In the genomic region with DNA sequence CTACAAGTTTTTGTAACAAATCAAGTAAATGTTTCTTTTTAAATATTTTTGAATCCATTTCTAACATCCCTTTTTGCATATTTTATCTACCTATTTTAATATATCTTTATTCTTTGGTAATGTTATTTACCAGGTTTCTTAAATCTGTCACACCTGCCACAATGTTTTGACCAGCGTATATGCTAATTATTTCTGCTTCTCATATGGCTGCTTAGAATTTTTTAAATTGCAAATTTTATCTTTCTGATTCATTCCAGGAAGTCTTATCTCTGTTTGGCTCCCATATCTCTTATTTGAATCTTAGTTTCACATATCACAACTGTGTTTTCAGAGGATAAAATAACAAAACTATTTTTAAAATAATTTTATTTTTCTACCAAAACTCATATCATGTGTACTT, we compare ENCODE assay signal across 19 cellular contexts.
"Had no signal": no experiment of that assay in that cellular context is flagged by ENCODE, and none has a peak within 500 bp of the region (broad histone marks: within the 10 kb centered on the region; RNA-seq: fewer than 3 reads in every experiment).

No MANE protein-coding gene starts in this region.

- DNase-seq: activated CD4-positive, alpha-beta memory T cell treated with anti-CD3 and anti-CD28 coated beads, Interleukin-2, amount 10 ng/mL, durations not matched to agents 7 days and 5 days; activated CD4-positive, alpha-beta T cell treated with anti-CD3 and anti-CD28 coated beads for 1 hour; activated CD4-positive, alpha-beta T cell treated with anti-CD3 and anti-CD28 coated beads for 4 hours; activated CD4-positive, alpha-beta T cell treated with anti-CD3 and anti-CD28 coated beads, Interleukin-2, amount 10 ng/mL, durations not matched to agents 7 days and 5 days; activated CD4-positive, alpha-beta T cell treated with anti-CD3 and anti-CD28 coated beads, Interleukin-2, amount 50 U/mL, for 4 hours; activated CD8-positive, alpha-beta memory T cell treated with anti-CD3 and anti-CD28 coated beads for 24 hours; activated effector memory CD4-positive, alpha-beta T cell treated with Interleukin-2 at 50 U/mL for 16 hours; activated gamma-delta T cell treated with Interleukin-2 at 50 U/mL for 16 hours; activated naive CD4-positive, alpha-beta T cell treated with anti-CD3 and anti-CD28 coated beads, Interleukin-2, amount 50 U/mL, for 16 hours; activated naive CD4-positive, alpha-beta T cell treated with Interleukin-2 at 50 U/mL for 16 hours; activated T-cell treated with anti-CD3 and anti-CD28 coated beads, Interleukin-2, amount 50 U/mL, for 4 hours; amniotic stem cell; anterior cingulate cortex; brain microvascular endothelial cell; dorsolateral prefrontal cortex; effector memory CD4-positive, alpha-beta T cell; foreskin fibroblast; head of caudate nucleus had no signal

- H3K27me3 ChIP-seq: brain microvascular endothelial cell, dorsolateral prefrontal cortex had no signal

- H3K4me3 ChIP-seq: coronary artery, dorsolateral prefrontal cortex had no signal

- H3K36me3 ChIP-seq: brain microvascular endothelial cell had no signal

- H3K27ac ChIP-seq: brain microvascular endothelial cell, coronary artery, dorsolateral prefrontal cortex had no signal
